ENCODE assay signal across 14 cellular contexts in genomic region chrX:41045960-41046567, GRCh38. TPM values are rescaled to one million over a fixed set of nuclear protein-coding genes. Genes with fewer than 3 reads are reported as not detected.
DNase-seq lines count a peak whose midpoint lies in the region; ATAC-seq and TF ChIP-seq lines count a peak whose summit lies in the region.
"Had no signal": no experiment of that assay in that cellular context is flagged by ENCODE, and none has a peak within 500 bp of the region (broad histone marks: within the 10 kb centered on the region; RNA-seq: fewer than 3 reads in every experiment).

No MANE protein-coding gene starts in this region.

- TF ChIP-seq POLR2A in gastroesophageal sphincter (IDR thresholded peaks at IDR 0.05): no peak

- no peak for TF ChIP-seq EP300 in gastroesophageal sphincter (IDR thresholded peaks at IDR 0.05)

- ATAC-seq in gastroesophageal sphincter: peak; percentile 70
- ATAC-seq: T-cell had no signal

- H3K4me1 ChIP-seq in gastroesophageal sphincter: peaks cover 0 to 11% (median 0%) of the 10 kb centered on the region in 3 donors

- no peaks in the 10 kb centered on the region for H3K27me3 ChIP-seq in gastroesophageal sphincter
- H3K27me3 ChIP-seq: neutrophil had no signal

- H3K4me3 ChIP-seq in gastroesophageal sphincter: no peak overlapping the region

- TF ChIP-seq CTCF in gastroesophageal sphincter (IDR thresholded peaks at IDR 0.05): no peak
- TF ChIP-seq CTCF in GM10266 (IDR thresholded peaks at IDR 0.05; ENCODE audit: control insufficient read depth, insufficient read depth, low read depth, missing control alignments): no peak

- 40 to 57% methylated on average over 2 of the region's 3 CpGs for WGBS in gastroesophageal sphincter (ENCODE audit: low coverage in 1 of 2), 2 donors

- H3K9me3 ChIP-seq in gastroesophageal sphincter: no peaks in the 10 kb centered on the region
- H3K9me3 ChIP-seq: neutrophil had no signal

- H3K27ac ChIP-seq in gastroesophageal sphincter: no peak overlapping the region
- H3K27ac ChIP-seq: neutrophil had no signal

- DNase-seq in ELF-1 (ENCODE audit: low read depth, low spot score) (peak; percentile 77), SK-N-DZ (ENCODE audit: low spot score) (peak; percentile 21), retina (peak; percentile 24), GM10266 (ENCODE audit: extremely low spot score) (no peak), LoVo (ENCODE audit: low spot score) (no peak), NCI-H146 treated with DMSO at 0.1 percent for 48 hours (lab: John Stamatoyannopoulos, UW; ENCODE audit: unreplicated experiment) (no peak), CD1c-positive myeloid dendritic cell (ENCODE audit: extremely low spot score) (no peak)
- DNase-seq: activated CD4-positive, alpha-beta T cell treated with anti-CD3 and anti-CD28 coated beads, Interleukin-2, amount 10 ng/mL, durations not matched to agents 7 days and 5 days; activated gamma-delta T cell treated with Interleukin-2 at 50 U/mL for 16 hours; NCI-H1930; stimulated activated CD8-positive, alpha-beta memory T cell treated with anti-CD3 and anti-CD28 coated beads, Interleukin-4, amount 100 ng/mL, for 48 hours; T-cell had no signal

- H3K36me3 ChIP-seq in gastroesophageal sphincter: no peaks in the 10 kb centered on the region
- H3K36me3 ChIP-seq: neutrophil had no signal

RNA-seq across cellular contexts. Expression of gene USP9X, which starts 39.2 kb away (rescaled TPM):
- polyA plus RNA-seq in SK-N-DZ (2014; cell fraction: cytosol; rRNA removed): 22.7 and 26.4 TPM in 2 replicates
- 20.9 and 25.1 TPM in 2 replicates for polyA plus RNA-seq in SK-N-DZ (2014; cell fraction: nucleus; rRNA removed)
- total RNA-seq in gastroesophageal sphincter: 100 to 1,000 TPM; 113 to 141 (median 130) TPM

Comparison
In these comparisons a context has a peak if more than half of its experiments do, and no peak if none do; other contexts are left out.
1. DNase-seq: peak in ELF-1 (single experiment), SK-N-DZ (single experiment) and retina (single experiment); none in GM10266 (single experiment), LoVo (single experiment), NCI-H146 treated with DMSO at 0.1 percent for 48 hours (single experiment) and CD1c-positive myeloid dendritic cell (single experiment).